ENCODE assay signal across 8 cellular contexts in genomic region chr3:51984269-51984647, GRCh38. TPM values are rescaled to one million over a fixed set of nuclear protein-coding genes. Genes with fewer than 3 reads are reported as not detected.
DNase-seq lines count a peak whose midpoint lies in the region; ATAC-seq and TF ChIP-seq lines count a peak whose summit lies in the region.

No MANE protein-coding gene starts in this region.

- ATAC-seq in HG02623 (IDR thresholded peaks at IDR 0.05; ENCODE audit: unreplicated experiment) = no peak
- no peak for ATAC-seq in GM21423 (IDR thresholded peaks at IDR 0.05; ENCODE audit: unreplicated experiment)

- no peaks in the 10 kb centered on the region for H4K20me1 ChIP-seq in Loucy (ENCODE audit: insufficient read depth, low read length, poor library complexity, severe bottlenecking)

- H3K9me2 ChIP-seq in Loucy (replicated peaks; ENCODE audit: low read depth, low read length) = no peaks in the 10 kb centered on the region

- H3K79me2 ChIP-seq in Loucy (ENCODE audit: insufficient read depth, low read length) = peaks cover 16% of the 10 kb centered on the region; the same call in 1 of the 2 replicates

- TF ChIP-seq CTCF in AG04450 (IDR thresholded peaks at IDR 0.05; ENCODE audit: low read depth, low read length) (no peak), Loucy (conservative IDR thresholded peaks at IDR 0.05; ENCODE audit: low read length) (no peak), nephron progenitor cell (IDR thresholded peaks at IDR 0.05) (no peak)

- CTCF ChIA-PET in AG04450 (lab: Charles Lee) = interaction anchor here (3.9 to 5.6 kb wide), 2 partner anchors 10 to 42 kb away, joined by 24 to 48 read pairs; partner anchors contain the start of genes ABHD14A, ABHD14B, PARP3 and RRP9

- no peaks in the 10 kb centered on the region for H3K36me3 ChIP-seq in Loucy (ENCODE audit: insufficient read depth, low read length)
- H3K36me3 ChIP-seq in duodenal mucosa (ENCODE audit: control insufficient read depth in 1 of 2, insufficient read depth in 2 of 2, low read length in 2 of 2) = no peaks in the 10 kb centered on the region

- H3K4me3 ChIP-seq in AG04450 (ENCODE audit: low read depth, low read length) = peak overlapping the region; percentile 73
- peak overlapping the region; percentile 93 for H3K4me3 ChIP-seq in Loucy (ENCODE audit: low read length, poor library complexity, severe bottlenecking)
- peak overlapping the region; percentile 68 to 77 for H3K4me3 ChIP-seq in duodenal mucosa (ENCODE audit: low read depth in 1 of 2, low read length in 2 of 2)

- H3K9ac ChIP-seq in Loucy (ENCODE audit: low read depth, low read length, poor library complexity, severe bottlenecking) (peak overlapping the region; percentile 82), duodenal mucosa (ENCODE audit: low read depth in 1 of 2, low read length in 2 of 2) (peak overlapping the region; percentile 68 to 76)

- H3K4me1 ChIP-seq in Loucy (ENCODE audit: insufficient read depth, low read length, poor library complexity, severe bottlenecking) (peaks cover 16% of the 10 kb centered on the region), duodenal mucosa (ENCODE audit: control insufficient read depth in 1 of 2, insufficient read depth in 2 of 2, low read length in 2 of 2) (peaks cover 50 to 54% of the 10 kb centered on the region in 2 donors)

- peaks cover 7% of the 10 kb centered on the region for H3K36me3 Mint-ChIP-seq in nephron progenitor cell (ENCODE audit: low read depth)

- H3F3A ChIP-seq in Loucy (ENCODE audit: low read depth) = peaks cover 5% of the 10 kb centered on the region

- peak overlapping the region; percentile 95 for H3K4me2 ChIP-seq in Loucy (ENCODE audit: low read depth, low read length, poor library complexity, severe bottlenecking)

- H3K9me3 ChIP-seq in AG04450 (ENCODE audit: control insufficient read depth, insufficient read depth, low read length) (no peaks in the 10 kb centered on the region; the same call in 1 of the 2 replicates), Loucy (ENCODE audit: insufficient read depth, low read depth, low read length) (no peaks in the 10 kb centered on the region), duodenal mucosa (ENCODE audit: control insufficient read depth in 1 of 2, low read length in 2 of 2) (no peaks in the 10 kb centered on the region)

- peaks cover 59% of the 10 kb centered on the region for H3K4me1 Mint-ChIP-seq in nephron progenitor cell

- POLR2A ChIA-PET in AG04450 (lab: Yijun Ruan, JAX) = interaction anchor here (0.5 to 2.9 kb wide), 6 partner anchors 8 to 70 kb away, joined by 3 to 29 read pairs (median 6); partner anchors contain the start of genes ABHD14A, ABHD14B and RPL29

- peak overlapping the region; percentile 31 for H3K27ac ChIP-seq in AG04450 (ENCODE audit: low read depth, low read length)
- H3K27ac ChIP-seq in duodenal mucosa (ENCODE audit: low read depth, low read length) = peak overlapping the region; percentile 91

- no peak overlapping the region for H2AFZ ChIP-seq in Loucy (ENCODE audit: low read length)

- H3K27me3 ChIP-seq in AG04450 (ENCODE audit: control insufficient read depth, insufficient read depth, low read length) = no peaks in the 10 kb centered on the region
- no peaks in the 10 kb centered on the region for H3K27me3 ChIP-seq in Loucy (ENCODE audit: insufficient read depth, low read length, poor library complexity, severe bottlenecking)
- H3K27me3 ChIP-seq in duodenal mucosa (ENCODE audit: control insufficient read depth in 1 of 2, insufficient read depth in 2 of 2, low read length in 2 of 2) = no peaks in the 10 kb centered on the region

- H3K27ac Mint-ChIP-seq in nephron progenitor cell = peak overlapping the region; percentile 88

- DNase-seq in AG04450 (ENCODE audit: low read depth, low spot score) (no peak), nephron progenitor cell (no peak), NOMO-1 (lab: John Stamatoyannopoulos, UW; ENCODE audit: unreplicated experiment in 2 of 2) (no peak), NCI-H526 treated with DMSO at 0.1 percent for 48 hours (lab: John Stamatoyannopoulos, UW) (no peak)

- H3K9me3 Mint-ChIP-seq in nephron progenitor cell = no peaks in the 10 kb centered on the region

- H3K27me3 Mint-ChIP-seq in nephron progenitor cell (ENCODE audit: low read depth, poor library complexity) = no peaks in the 10 kb centered on the region

- H3K4me3 Mint-ChIP-seq in nephron progenitor cell = peak overlapping the region; percentile 88

RNA-seq across cellular contexts. Expression of gene ACY1, which starts 0.9 kb away (rescaled TPM):
- polyA plus RNA-seq in AG04450 (2011; rRNA removed) = 20.4 and 27.8 TPM in 2 replicates
- polyA minus RNA-seq in AG04450 (2011; rRNA and poly(A)+ RNA removed) = 33.1 and 40.5 TPM in 2 replicates

RNA-seq across cellular contexts. Expression of gene ABHD14A, which starts 9.4 kb away (rescaled TPM):
- 8.2 and 9.9 TPM in 2 replicates for polyA plus RNA-seq in AG04450 (2011; rRNA removed)
- 5.0 and 7.1 TPM in 2 replicates for polyA minus RNA-seq in AG04450 (2011; rRNA and poly(A)+ RNA removed)

RNA-seq across cellular contexts. Expression of gene ABHD14B, which starts 10.4 kb away (rescaled TPM):
- polyA plus RNA-seq in AG04450 (2011; rRNA removed) = 34.5 and 37.5 TPM in 2 replicates
- polyA minus RNA-seq in AG04450 (2011; rRNA and poly(A)+ RNA removed) = 21.0 and 25.0 TPM in 2 replicates

RNA-seq across cellular contexts. Expression of gene RPL29, which starts 11.4 kb away (rescaled TPM):
- 1,368 and 1,889 TPM in 2 replicates for polyA plus RNA-seq in AG04450 (2011; rRNA removed)
- polyA minus RNA-seq in AG04450 (2011; rRNA and poly(A)+ RNA removed) = 722 and 958 TPM in 2 replicates

RNA-seq across cellular contexts. Expression of gene PCBP4, which starts 17.0 kb away (rescaled TPM):
- polyA plus RNA-seq in AG04450 (2011; rRNA removed) = 54.6 and 69.2 TPM in 2 replicates
- polyA minus RNA-seq in AG04450 (2011; rRNA and poly(A)+ RNA removed) = 60.0 and 72.8 TPM in 2 replicates
